1 cellular context compared by ENCODE assay signal in the genomic region with DNA sequence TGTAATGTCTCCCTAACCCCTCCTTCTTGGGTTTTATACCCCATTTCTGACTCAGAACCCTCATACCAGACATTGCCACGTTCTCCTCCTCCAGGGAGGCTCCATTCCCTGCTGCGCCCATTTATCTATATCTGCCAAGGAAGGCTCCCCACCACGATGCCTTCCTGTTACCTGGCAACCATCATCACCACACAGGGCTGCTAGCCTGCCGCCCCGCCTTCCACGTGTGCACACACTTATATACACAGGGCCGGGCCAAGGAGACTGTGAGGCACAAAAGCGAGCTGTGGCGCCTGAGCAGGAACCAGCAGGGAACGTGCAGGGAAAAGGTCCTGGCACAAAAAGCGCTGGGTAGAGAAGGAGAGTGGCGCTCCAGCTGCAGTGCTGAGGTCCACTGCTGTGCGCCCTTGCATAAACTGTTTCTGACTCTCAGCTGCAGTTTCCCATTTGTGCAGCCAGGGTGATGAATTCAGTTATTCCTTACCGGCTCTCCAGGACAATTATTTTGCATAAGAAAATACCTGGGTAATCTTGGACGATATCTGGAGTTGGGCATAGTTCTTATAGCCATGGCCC.
TF ChIP-seq lines count a peak whose summit lies in the region.

No MANE protein-coding gene starts in this region.

TF ChIP-seq in K562, 482 proteins besides CTCF, POLR2A, EP300 and RAD21:
- TF ChIP-seq SAFB (IDR thresholded peaks at IDR 0.05; ENCODE audit: borderline replicate concordance, low read depth, low read length): no peak
- TF ChIP-seq MTA2 (IDR thresholded peaks at IDR 0.05; ENCODE audit: low read depth): no peak
- peak; percentile 14; the same call in 1 of the 2 replicates for TF ChIP-seq RFX1 (IDR thresholded peaks at IDR 0.05)
